In genomic region chr17:35596530-35597233, GRCh38 we compare ENCODE assay signal across 2 cellular contexts.
TF ChIP-seq lines count a peak whose summit lies in the region.

No MANE protein-coding gene starts in this region.

TF ChIP-seq in A549, 52 proteins besides CTCF, POLR2A, EP300 and RAD21:
- TF ChIP-seq HDAC2 (IDR thresholded peaks at IDR 0.05) (no peak), USF2 (IDR thresholded peaks at IDR 0.05) (no peak), KDM1A (IDR thresholded peaks at IDR 0.05; ENCODE audit: low read depth) (no peak), ESRRA (IDR thresholded peaks at IDR 0.05; ENCODE audit: borderline replicate concordance, low read length) (no peak), FOSB (CRISPR knock-in tag; IDR thresholded peaks at IDR 0.05) (no peak), HOXA7 (CRISPR knock-in tag; IDR thresholded peaks at IDR 0.05) (no peak), RCOR1 (IDR thresholded peaks at IDR 0.05; ENCODE audit: low read depth, low read length) (no peak), JUN (IDR thresholded peaks at IDR 0.05) (no peak), MAX (IDR thresholded peaks at IDR 0.05) (no peak), RFX5 (IDR thresholded peaks at IDR 0.05) (no peak), PHF8 (IDR thresholded peaks at IDR 0.05; ENCODE audit: borderline replicate concordance, low read depth) (no peak), MAZ (IDR thresholded peaks at IDR 0.05; ENCODE audit: borderline replicate concordance, low read depth, low read length) (no peak), EHMT2 (IDR thresholded peaks at IDR 0.05; ENCODE audit: low read depth) (no peak), PBX3 (IDR thresholded peaks at IDR 0.05) (no peak)

TF ChIP-seq in H1, 55 proteins besides CTCF, POLR2A, EP300 and RAD21:
- no peak for TF ChIP-seq JUN (IDR thresholded peaks at IDR 0.05; ENCODE audit: low read depth, low read length)
- TF ChIP-seq CREB1 (IDR thresholded peaks at IDR 0.05), result peak; percentile 64
- peak; percentile 68; the same call in 1 of the 2 replicates for TF ChIP-seq MAX (IDR thresholded peaks at IDR 0.05)
- TF ChIP-seq FOSL1 (IDR thresholded peaks at IDR 0.05; ENCODE audit: insufficient read depth, low read depth, low read length), result no peak
- peak; percentile 46; the same call in 1 of the 2 replicates for TF ChIP-seq RBBP5 (IDR thresholded peaks at IDR 0.05; ENCODE audit: borderline replicate concordance, low read depth, low read length)
- peak; percentile 74; the same call in 1 of the 2 replicates for TF ChIP-seq GABPA (IDR thresholded peaks at IDR 0.05; ENCODE audit: borderline replicate concordance, insufficient read depth, low read length)
- peak; percentile 39 for TF ChIP-seq CTBP2 (IDR thresholded peaks at IDR 0.05; ENCODE audit: borderline replicate concordance, insufficient read depth, insufficient read length, low read length)
- peak; percentile 64 for TF ChIP-seq ASH2L (IDR thresholded peaks at IDR 0.05; ENCODE audit: low read length)
- peak; percentile 79; the same call in 1 of the 2 replicates for TF ChIP-seq YY1 (IDR thresholded peaks at IDR 0.05; ENCODE audit: low read depth, low read length)
- peak; percentile 31; the same call in 1 of the 2 replicates for TF ChIP-seq TBP (IDR thresholded peaks at IDR 0.05; ENCODE audit: low read depth, low read length)
- no peak for TF ChIP-seq TCF12 (IDR thresholded peaks at IDR 0.05; ENCODE audit: low read depth, low read length)
- TF ChIP-seq SP4 (IDR thresholded peaks at IDR 0.05; ENCODE audit: low read length), result no peak
- TF ChIP-seq HDAC2 (IDR thresholded peaks at IDR 0.05; ENCODE audit: borderline replicate concordance in 1 of 2, low read depth in 2 of 2, low read length in 2 of 2), result 0 out of 4 replicates have a peak, but pooled peaks have one; percentile 36 to 53
- TF ChIP-seq SIRT6 (IDR thresholded peaks at IDR 0.05; ENCODE audit: low read length), result no peak
- TF ChIP-seq USF2 (IDR thresholded peaks at IDR 0.05; ENCODE audit: low read length), result peak; percentile 66
